In the genomic region with DNA sequence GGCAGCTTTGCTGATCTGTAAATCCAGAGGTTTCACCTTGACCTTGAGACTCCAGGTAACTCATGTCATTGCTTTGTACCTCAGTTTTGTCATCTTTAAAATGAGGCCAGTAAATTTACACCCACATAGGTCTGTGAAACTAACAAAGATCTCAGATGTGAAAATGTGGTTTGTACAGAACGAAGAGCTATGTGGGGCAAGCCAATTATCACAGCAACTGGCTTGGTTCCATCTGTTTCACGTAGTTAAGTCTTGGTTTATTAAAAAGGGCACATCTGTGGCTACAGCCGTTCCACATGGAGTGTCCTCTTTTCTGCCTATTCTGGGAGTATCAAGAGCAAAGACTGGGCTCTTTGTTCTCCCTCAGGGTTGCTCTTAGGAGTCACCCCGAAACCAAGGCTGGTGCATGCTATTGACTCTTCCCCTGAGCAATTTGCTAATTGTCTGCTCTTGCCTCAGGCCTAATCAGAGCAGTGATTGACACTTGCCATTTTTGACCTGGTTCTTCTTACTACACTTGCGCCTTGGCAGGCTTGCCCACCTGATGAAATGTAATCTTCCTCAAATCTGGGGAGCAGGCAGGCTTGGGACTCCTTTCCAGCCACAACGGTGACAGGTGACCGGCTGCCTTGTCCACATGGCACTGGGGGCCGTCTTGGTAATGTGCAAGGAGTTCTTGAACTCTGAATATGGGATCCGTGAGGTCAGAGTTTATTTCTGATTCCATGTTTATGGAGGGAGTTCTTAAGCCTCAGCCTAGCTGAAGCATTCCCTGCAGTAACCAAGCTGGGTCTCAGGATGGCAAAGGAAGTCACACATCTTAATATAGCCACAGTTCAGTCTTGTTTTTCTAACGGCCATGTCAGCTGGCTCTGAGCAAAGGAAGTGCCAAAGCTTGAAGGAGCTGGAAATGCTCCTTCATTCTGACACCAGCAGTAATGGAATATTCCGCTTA, we compare ENCODE assay signal across 16 cellular contexts. TPM values are rescaled to one million over a fixed set of nuclear protein-coding genes. Genes with fewer than 3 reads are reported as not detected.
DNase-seq lines count a peak whose midpoint lies in the region; ATAC-seq and TF ChIP-seq lines count a peak whose summit lies in the region.
"Had no signal": no experiment of that assay in that cellular context is flagged by ENCODE, and none has a peak within 500 bp of the region (broad histone marks: within the 10 kb centered on the region; RNA-seq: fewer than 3 reads in every experiment).

No MANE protein-coding gene starts in this region.

- no peak for DNase-seq in CD8-positive, alpha-beta T cell
- DNase-seq in NCI-H82 (lab: John Stamatoyannopoulos, UW) (peak; percentile 84), CD14-positive monocyte (ENCODE audit: low spot score) (no peak)
- no peak for DNase-seq in naive thymus-derived CD4-positive, alpha-beta T cell
- DNase-seq: activated naive CD8-positive, alpha-beta T cell treated with anti-CD3 and anti-CD28 coated beads, Interleukin-2, amount 10 ng/mL, durations not matched to agents 7 days and 5 days; kidney; midbrain; pancreas; substantia nigra had no signal

- CTCF ChIA-PET in CD8-positive, alpha-beta T cell (lab: Charles Lee) = interaction anchor here (1.1 kb wide), 1 partner anchor 54 kb away, joined by 3 read pairs; a partner anchor contains a TSS
- CTCF ChIA-PET in naive thymus-derived CD4-positive, alpha-beta T cell (lab: Charles Lee) = no interaction called here

- H3K9me3 ChIP-seq in CD8-positive, alpha-beta T cell (ENCODE audit: low read length) = no peaks in the 10 kb centered on the region
- no peaks in the 10 kb centered on the region for H3K9me3 ChIP-seq in naive thymus-derived CD4-positive, alpha-beta T cell (ENCODE audit: control insufficient read depth in 2 of 3, low read length in 3 of 3)
- H3K9me3 ChIP-seq: pancreas had no signal

- no peaks in the 10 kb centered on the region for H3K9me3 Mint-ChIP-seq in CD8-positive, alpha-beta T cell
- no peaks in the 10 kb centered on the region for H3K9me3 Mint-ChIP-seq in naive thymus-derived CD4-positive, alpha-beta T cell
- peaks cover 0 to 7% (median 2%) of the 10 kb centered on the region in 7 donors for H3K9me3 Mint-ChIP-seq in CD14-positive monocyte
- H3K9me3 Mint-ChIP-seq: activated naive CD8-positive, alpha-beta T cell treated with anti-CD3 and anti-CD28 coated beads, Interleukin-2, amount 10 ng/mL, durations not matched to agents 7 days and 5 days had no signal

- H3K4me3 Mint-ChIP-seq in CD8-positive, alpha-beta T cell = no peak overlapping the region
- no peak overlapping the region for H3K4me3 Mint-ChIP-seq in naive thymus-derived CD4-positive, alpha-beta T cell
- no peak overlapping the region for H3K4me3 Mint-ChIP-seq in CD14-positive monocyte
- H3K4me3 Mint-ChIP-seq: activated naive CD8-positive, alpha-beta T cell treated with anti-CD3 and anti-CD28 coated beads, Interleukin-2, amount 10 ng/mL, durations not matched to agents 7 days and 5 days had no signal

- H3K36me3 Mint-ChIP-seq in CD8-positive, alpha-beta T cell = no peaks in the 10 kb centered on the region
- H3K36me3 Mint-ChIP-seq in naive thymus-derived CD4-positive, alpha-beta T cell = peaks cover 0 to 9% (median 8%) of the 10 kb centered on the region in 5 donors
- H3K36me3 Mint-ChIP-seq in CD14-positive monocyte = no peaks in the 10 kb centered on the region
- H3K36me3 Mint-ChIP-seq: activated naive CD8-positive, alpha-beta T cell treated with anti-CD3 and anti-CD28 coated beads, Interleukin-2, amount 10 ng/mL, durations not matched to agents 7 days and 5 days had no signal

- intact Hi-C loops in CD8-positive, alpha-beta T cell (cut with DNase I, micrococcal nuclease) = no loop called here
- intact Hi-C loops in naive thymus-derived CD4-positive, alpha-beta T cell (cut with micrococcal nuclease) = no loop called here
- intact Hi-C loops in CD14-positive monocyte (cut with micrococcal nuclease) = no loop called here

- H3K27ac Mint-ChIP-seq in CD8-positive, alpha-beta T cell = peak overlapping the region; percentile 35
- H3K27ac Mint-ChIP-seq in naive thymus-derived CD4-positive, alpha-beta T cell = peak overlapping the region in 3 of 9 donors; percentile 18 to 64 (median 21)
- H3K27ac Mint-ChIP-seq in CD14-positive monocyte = peak overlapping the region in 1 of 7 donors; percentile 37
- H3K27ac Mint-ChIP-seq: activated naive CD8-positive, alpha-beta T cell treated with anti-CD3 and anti-CD28 coated beads, Interleukin-2, amount 10 ng/mL, durations not matched to agents 7 days and 5 days had no signal

- H3K4me1 Mint-ChIP-seq in CD8-positive, alpha-beta T cell (ENCODE audit: low read depth) = peaks cover 14% of the 10 kb centered on the region
- H3K4me1 Mint-ChIP-seq in naive thymus-derived CD4-positive, alpha-beta T cell = peaks cover 0 to 9% (median 4%) of the 10 kb centered on the region in 7 donors
- H3K4me1 Mint-ChIP-seq in CD14-positive monocyte = peaks cover 2% of the 10 kb centered on the region

- no peaks in the 10 kb centered on the region for H3K36me3 ChIP-seq in CD8-positive, alpha-beta T cell (ENCODE audit: insufficient read depth, low read length)
- no peaks in the 10 kb centered on the region for H3K36me3 ChIP-seq in naive thymus-derived CD4-positive, alpha-beta T cell (ENCODE audit: control insufficient read depth in 2 of 3, insufficient read depth in 3 of 3, low read length in 3 of 3)
- H3K36me3 ChIP-seq: pancreas had no signal

- no peak for TF ChIP-seq CTCF in CD8-positive, alpha-beta T cell (IDR thresholded peaks at IDR 0.05)
- TF ChIP-seq CTCF in CD14-positive monocyte (IDR thresholded peaks at IDR 0.05) = no peak

- no peak for ATAC-seq in CD8-positive, alpha-beta T cell
- ATAC-seq in GM18868 (IDR thresholded peaks at IDR 0.05; ENCODE audit: unreplicated experiment) (peak; percentile 83), HG02981 (IDR thresholded peaks at IDR 0.05; ENCODE audit: unreplicated experiment) (no peak), GM21576 (IDR thresholded peaks at IDR 0.05; ENCODE audit: unreplicated experiment) (no peak), GM21526 (IDR thresholded peaks at IDR 0.05; ENCODE audit: low FRiP score, unreplicated experiment) (no peak)
- ATAC-seq in naive thymus-derived CD4-positive, alpha-beta T cell = peak; percentile 57
- ATAC-seq: HCT116, pancreas had no signal

- H3K4me3 ChIP-seq in CD8-positive, alpha-beta T cell (ENCODE audit: low read depth, low read length) = no peak overlapping the region
- H3K4me3 ChIP-seq in naive thymus-derived CD4-positive, alpha-beta T cell (ENCODE audit: low read length) = no peak overlapping the region
- H3K4me3 ChIP-seq: pancreas had no signal

- H3K27me3 ChIP-seq in CD8-positive, alpha-beta T cell (ENCODE audit: insufficient read depth, low read length) = no peaks in the 10 kb centered on the region
- no peaks in the 10 kb centered on the region for H3K27me3 ChIP-seq in naive thymus-derived CD4-positive, alpha-beta T cell (ENCODE audit: control insufficient read depth in 2 of 2, insufficient read depth in 2 of 2, low read length in 2 of 2)
- H3K27me3 ChIP-seq: pancreas had no signal

- H3K27ac ChIP-seq in CD8-positive, alpha-beta T cell (ENCODE audit: low read depth, low read length) = no peak overlapping the region
- no peak overlapping the region for H3K27ac ChIP-seq in naive thymus-derived CD4-positive, alpha-beta T cell (ENCODE audit: low read depth, low read length)
- H3K27ac ChIP-seq: epithelial cell of prostate, pancreas had no signal

- peaks cover 3% of the 10 kb centered on the region for H3K4me1 ChIP-seq in CD8-positive, alpha-beta T cell (ENCODE audit: insufficient read depth, low read length)
- H3K4me1 ChIP-seq in naive thymus-derived CD4-positive, alpha-beta T cell (ENCODE audit: control insufficient read depth in 2 of 2, insufficient read depth in 2 of 2, low read length in 2 of 2) = peaks cover 0 to 25% of the 10 kb centered on the region in 2 donors
- H3K4me1 ChIP-seq: pancreas had no signal

- POLR2A ChIA-PET in CD8-positive, alpha-beta T cell (lab: Charles Lee) = no interaction called here
- POLR2A ChIA-PET in naive thymus-derived CD4-positive, alpha-beta T cell (lab: Charles Lee) = no interaction called here

- H3K27me3 Mint-ChIP-seq in CD8-positive, alpha-beta T cell (ENCODE audit: low read depth) = no peaks in the 10 kb centered on the region
- peaks cover 0 to 13% (median 0%) of the 10 kb centered on the region in 5 donors for H3K27me3 Mint-ChIP-seq in naive thymus-derived CD4-positive, alpha-beta T cell
- H3K27me3 Mint-ChIP-seq in CD14-positive monocyte (ENCODE audit: low read depth in 3 of 3) = peaks cover 0 to 2% (median 0%) of the 10 kb centered on the region in 3 donors
- H3K27me3 Mint-ChIP-seq: activated naive CD8-positive, alpha-beta T cell treated with anti-CD3 and anti-CD28 coated beads, Interleukin-2, amount 10 ng/mL, durations not matched to agents 7 days and 5 days had no signal

RNA-seq across cellular contexts. Expression of a gene that starts 40.1 kb away (rescaled TPM):
- 10 to 100 TPM; 33.7 to 36.0 TPM for total RNA-seq in CD8-positive, alpha-beta T cell
- 10 to 100 TPM; 17.8 to 61.9 (median 27.8) TPM for total RNA-seq in naive thymus-derived CD4-positive, alpha-beta T cell
- polyA plus RNA-seq in naive thymus-derived CD4-positive, alpha-beta T cell = 1 to 10 TPM; 5.0 to 5.7 TPM
- 1 to 10 TPM; 9.0 to 9.1 TPM for polyA plus RNA-seq in CD14-positive monocyte

RNA-seq across cellular contexts. Expression of a gene that starts 40.2 kb away (rescaled TPM):
- 1 to 10 TPM; 4.1 to 4.9 TPM for total RNA-seq in CD8-positive, alpha-beta T cell
- total RNA-seq in naive thymus-derived CD4-positive, alpha-beta T cell = 10 to 100 TPM in 4 of 5 experiments, 1 to 10 TPM in 1; 7.9 to 23.0 (median 18.3) TPM
- polyA plus RNA-seq in naive thymus-derived CD4-positive, alpha-beta T cell = 10 to 100 TPM; 10.8 to 18.4 TPM
- 10 to 100 TPM in 1 of 2 donors, 1 to 10 TPM in 1; 9.1 to 15.1 TPM for polyA plus RNA-seq in CD14-positive monocyte

RNA-seq across cellular contexts. Expression of a gene that starts 54.0 kb away (rescaled TPM):
- total RNA-seq in CD8-positive, alpha-beta T cell = 1 to 10 TPM; 3.3 to 3.9 TPM
- total RNA-seq in naive thymus-derived CD4-positive, alpha-beta T cell = 1 to 10 TPM; 3.1 to 6.6 (median 4.9) TPM
- under 1 TPM; 0.26 TPM for polyA plus RNA-seq in naive thymus-derived CD4-positive, alpha-beta T cell
- under 1 TPM; 0.23 to 0.73 TPM for polyA plus RNA-seq in CD14-positive monocyte
- total RNA-seq: HT-29 had no signal

Comparison
In these comparisons a context has a peak if more than half of its experiments do, and no peak if none do; other contexts are left out.
1. ATAC-seq: peak in GM18868 (single experiment) and naive thymus-derived CD4-positive, alpha-beta T cell (single experiment); none in CD8-positive, alpha-beta T cell (single experiment), HG02981 (single experiment), GM21576 (single experiment) and GM21526 (single experiment).